Comparison of ENCODE assay signal across 8 cellular contexts in genomic region chr4:176001171-176002006, GRCh38.
DNase-seq lines count a peak whose midpoint lies in the region; ATAC-seq, FAIRE-seq and TF ChIP-seq lines count a peak whose summit lies in the region.

No MANE protein-coding gene starts in this region.

- H3K36me3 Mint-ChIP-seq in HFFc6 (ENCODE audit: low read depth), result no peaks in the 10 kb centered on the region

- H2AFZ ChIP-seq in GM12878 (ENCODE audit: control insufficient read depth, low read depth, low read length), result no peak overlapping the region; the same call in 1 of the 2 replicates

- POLR2A ChIA-PET in AG04449 (lab: Yijun Ruan, JAX), result no interaction called here
- POLR2A ChIA-PET in GM12878 (lab: Charles Lee), result interaction anchor here (0.5 kb wide), 1 partner anchor 237 kb away, joined by 4 read pairs; no protein-coding TSS in a partner anchor

- ATAC-seq in GM12878 (peak; percentile 42), HG02588 (IDR thresholded peaks at IDR 0.05; ENCODE audit: unreplicated experiment) (no peak)

- no peaks in the 10 kb centered on the region for H3K9me3 Mint-ChIP-seq in HFFc6

- peak overlapping the region; percentile 79 for H3K4me3 Mint-ChIP-seq in HFFc6

- SMC1A ChIA-PET in GM12878 (lab: Charles Lee; ENCODE audit: uncharacterized antibody, unreplicated experiment), result no interaction called here

- no peak for TF ChIP-seq EP300 in GM12878 (IDR thresholded peaks at IDR 0.05; ENCODE audit: borderline replicate concordance in 1 of 2, control insufficient read depth in 1 of 2, low read depth in 2 of 2, low read length in 2 of 2)

- TSS peak; percentile 49 for BruUV-seq in GM12878 (replicated peaks; lab: Mats Ljungman, UMichigan)

- intact Hi-C loops in GM12878 (cut with micrococcal nuclease; ENCODE audit: unreplicated experiment), result loop anchor here (1.0 kb wide), 1 partner anchor 12 kb away; no protein-coding TSS in a partner anchor

- H3K4me1 ChIP-seq in GM12878 (ENCODE audit: control insufficient read depth, insufficient read depth, low read length), result no peaks in the 10 kb centered on the region

- no peak for FAIRE-seq in GM12878 (lab: Jason Lieb, UNC)

- RAD21 ChIA-PET in GM12878 (lab: Charles Lee; ENCODE audit: unreplicated experiment), result no interaction called here

- peaks cover 15% of the 10 kb centered on the region for H3K4me1 Mint-ChIP-seq in HFFc6 (ENCODE audit: low read depth)

- H3K27me3 Mint-ChIP-seq in HFFc6 (ENCODE audit: insufficient read depth), result peaks cover 28% of the 10 kb centered on the region

- H3K9me3 ChIP-seq in GM12878 (replicated peaks; ENCODE audit: control insufficient read depth, insufficient read depth, low read length), result no peaks in the 10 kb centered on the region; the same call in 2 of the 3 replicates

- DNase-seq in AG04449 (ENCODE audit: low read depth, low spot score), result no peak
- DNase-seq in HFFc6, result no peak
- no peak for DNase-seq in GM12878 (ENCODE audit: low read depth, low spot score)
- DNase-seq in iPS-NIHi11 (ENCODE audit: low spot score), result peak; percentile 84
- DNase-seq in skeletal muscle cell (ENCODE audit: low read depth), result no peak
- DNase-seq in GM19240 (ENCODE audit: insufficient read length, low spot score), result no peak
- no peak for DNase-seq in stimulated activated CD4-positive, alpha-beta T cell treated with anti-CD3 and anti-CD28 coated beads, Interleukin-4, amount 100 ng/mL, for 4 hours

- H3K27ac Mint-ChIP-seq in HFFc6, result no peak overlapping the region

- no peak for TF ChIP-seq RAD21 in GM12878 (IDR thresholded peaks at IDR 0.05; ENCODE audit: insufficient read depth, low read depth, low read length)

- no peaks in the 10 kb centered on the region for H3K79me2 ChIP-seq in GM12878 (ENCODE audit: control insufficient read depth, insufficient read depth, low read length)

- H3K27ac ChIP-seq in GM12878 (ENCODE audit: control insufficient read depth, insufficient read depth), result no peak overlapping the region

- no peaks in the 10 kb centered on the region for H3K36me3 ChIP-seq in GM12878 (ENCODE audit: control insufficient read depth in 2 of 2, insufficient read depth in 2 of 2, low read length in 1 of 2)

- TF ChIP-seq POLR2A in GM12878 (IDR thresholded peaks at IDR 0.05; ENCODE audit: low read depth, low read length), result no peak

- H3K4me2 ChIP-seq in GM12878 (ENCODE audit: control insufficient read depth, insufficient read depth), result peak overlapping the region; percentile 75; the same call in 1 of the 2 replicates

- CTCF ChIA-PET in AG04449 (lab: Yijun Ruan, JAX), result no interaction called here
- CTCF ChIA-PET in GM12878 (lab: Yijun Ruan, JAX), result interaction anchor here (1.5 kb wide), 1 partner anchor 46 kb away, joined by 3 read pairs; no protein-coding TSS in a partner anchor

- in situ Hi-C loops in GM12878 (cut with MboI), result no loop called here

- 24% methylated on average over 32 of the region's 41 CpGs for WGBS in GM12878 (ENCODE audit: insufficient coverage, insufficient replicate concordance, low lambda C conversion rate, missing lambda C conversion rate)

- peaks cover 2 to 11% of the 10 kb centered on the region in 2 experiments; a peak in 2 of 4 replicates for H3K27me3 ChIP-seq in GM12878 (replicated peaks in 1 of 2; ENCODE audit: control insufficient read depth in 2 of 2, insufficient read depth in 2 of 2, low read length in 1 of 2)

- H3K9ac ChIP-seq in GM12878 (ENCODE audit: control insufficient read depth, insufficient read depth, low read length), result no peak overlapping the region

- H4K20me1 ChIP-seq in GM12878 (ENCODE audit: control insufficient read depth, insufficient read depth), result no peaks in the 10 kb centered on the region

- TF ChIP-seq CTCF in AG04449 (IDR thresholded peaks at IDR 0.05; ENCODE audit: insufficient read depth, low read length, missing control alignments) (no peak), HFFc6 (IDR thresholded peaks at IDR 0.05) (no peak), GM12878 (IDR thresholded peaks at IDR 0.05 in 2 of 3, conservative IDR thresholded peaks at IDR 0.05 in 1 of 3; ENCODE audit: control insufficient read depth in 2 of 3, extremely low read depth in 1 of 3, insufficient read depth in 1 of 3, low read depth in 3 of 3, low read length in 3 of 3) (no peak)

- peak overlapping the region; percentile 52 for H3K4me3 ChIP-seq in AG04449 (ENCODE audit: low read depth, low read length)
- H3K4me3 ChIP-seq in GM12878, result peak overlapping the region; percentile 63; the same call in 1 of the 2 replicates
- H3K4me3 ChIP-seq in skeletal muscle cell (ENCODE audit: low read depth, low read length), result peak overlapping the region; percentile 48

TF ChIP-seq in GM12878, 131 proteins besides CTCF, POLR2A, EP300 and RAD21:
- TF ChIP-seq BCL11A (IDR thresholded peaks at IDR 0.05; ENCODE audit: low read depth, low read length) (no peak), EGR1 (IDR thresholded peaks at IDR 0.05; ENCODE audit: borderline replicate concordance in 1 of 2, low read depth in 2 of 2, low read length in 2 of 2) (no peak), CBFB (IDR thresholded peaks at IDR 0.05; ENCODE audit: low read depth) (no peak)
